Comparison of ENCODE assay signal across 1 cellular context in the genomic region with DNA sequence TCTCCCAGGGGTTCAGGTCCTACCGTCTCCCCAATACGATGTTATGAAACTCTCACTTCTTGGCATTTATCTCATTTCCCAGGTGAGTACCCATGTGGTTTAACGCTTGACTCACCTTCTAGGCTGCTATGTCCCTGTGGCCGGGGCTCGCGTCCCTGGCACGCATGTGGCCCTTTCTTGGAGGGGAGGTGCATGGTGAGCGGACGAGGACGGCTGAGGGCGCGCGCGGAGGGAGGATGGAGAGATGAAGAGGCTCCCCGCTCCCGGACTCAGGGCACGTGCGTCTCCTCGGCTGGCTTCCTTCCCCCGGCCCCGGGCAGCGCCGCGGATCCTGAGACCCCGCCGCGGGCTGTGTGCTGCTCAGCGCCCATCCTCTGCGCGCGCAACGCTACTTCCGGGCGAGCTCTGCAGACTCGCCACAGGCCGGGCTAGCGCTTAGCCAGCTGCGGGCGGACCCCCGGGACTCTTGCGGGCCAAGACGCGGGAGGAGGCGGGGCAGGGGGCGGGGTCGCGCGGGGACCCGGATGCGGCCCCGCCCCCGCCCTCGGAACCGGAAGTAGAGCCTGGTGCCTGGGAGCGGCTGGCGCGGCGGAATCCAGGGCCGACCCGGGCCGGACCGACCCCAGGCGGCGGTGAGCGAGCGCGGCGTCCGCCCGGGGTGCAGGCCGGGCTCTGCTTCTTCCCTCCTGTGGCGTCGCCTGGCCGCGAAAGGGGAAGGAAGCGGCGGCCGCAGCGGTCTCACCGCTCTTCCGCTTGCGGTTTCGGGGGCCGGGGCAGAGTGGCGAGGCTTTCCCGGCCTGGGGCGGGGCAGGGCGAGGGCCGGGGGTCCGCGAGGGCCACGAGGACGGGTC.
A peak's percentile ranks its signal among the peaks of the same experiment; 100 is the strongest.
TF ChIP-seq lines count a peak whose summit lies in the region.

A gene (plus strand): TSS at position 547 of the 851 bp plus-strand sequence. CDS start 8,769 bp downstream, outside the sequence.

TF ChIP-seq in GM12878, 131 proteins besides CTCF, POLR2A, EP300 and RAD21 (continued from another document):
- TF ChIP-seq, protein P1, sequence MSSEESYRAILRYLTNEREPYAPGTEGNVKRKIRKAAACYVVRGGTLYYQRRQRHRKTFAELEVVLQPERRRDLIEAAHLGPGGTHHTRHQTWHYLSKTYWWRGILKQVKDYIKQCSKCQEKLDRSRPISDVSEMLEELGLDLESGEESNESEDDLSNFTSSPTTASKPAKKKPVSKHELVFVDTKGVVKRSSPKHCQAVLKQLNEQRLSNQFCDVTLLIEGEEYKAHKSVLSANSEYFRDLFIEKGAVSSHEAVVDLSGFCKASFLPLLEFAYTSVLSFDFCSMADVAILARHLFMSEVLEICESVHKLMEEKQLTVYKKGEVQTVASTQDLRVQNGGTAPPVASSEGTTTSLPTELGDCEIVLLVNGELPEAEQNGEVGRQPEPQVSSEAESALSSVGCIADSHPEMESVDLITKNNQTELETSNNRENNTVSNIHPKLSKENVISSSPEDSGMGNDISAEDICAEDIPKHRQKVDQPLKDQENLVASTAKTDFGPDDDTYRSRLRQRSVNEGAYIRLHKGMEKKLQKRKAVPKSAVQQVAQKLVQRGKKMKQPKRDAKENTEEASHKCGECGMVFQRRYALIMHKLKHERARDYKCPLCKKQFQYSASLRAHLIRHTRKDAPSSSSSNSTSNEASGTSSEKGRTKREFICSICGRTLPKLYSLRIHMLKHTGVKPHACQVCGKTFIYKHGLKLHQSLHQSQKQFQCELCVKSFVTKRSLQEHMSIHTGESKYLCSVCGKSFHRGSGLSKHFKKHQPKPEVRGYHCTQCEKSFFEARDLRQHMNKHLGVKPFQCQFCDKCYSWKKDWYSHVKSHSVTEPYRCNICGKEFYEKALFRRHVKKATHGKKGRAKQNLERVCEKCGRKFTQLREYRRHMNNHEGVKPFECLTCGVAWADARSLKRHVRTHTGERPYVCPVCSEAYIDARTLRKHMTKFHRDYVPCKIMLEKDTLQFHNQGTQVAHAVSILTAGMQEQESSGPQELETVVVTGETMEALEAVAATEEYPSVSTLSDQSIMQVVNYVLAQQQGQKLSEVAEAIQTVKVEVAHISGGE (CRISPR knock-in tag; IDR thresholded peaks at IDR 0.05): no peak
- TF ChIP-seq POLR2AphosphoS5 (IDR thresholded peaks at IDR 0.05; ENCODE audit: low read length): no peak
- no peak for TF ChIP-seq SUPT20H (IDR thresholded peaks at IDR 0.05; ENCODE audit: borderline replicate concordance, control insufficient read depth, low read depth, low read length)
- no peak for TF ChIP-seq NFYA (IDR thresholded peaks at IDR 0.05; ENCODE audit: borderline replicate concordance, low read depth, low read length)
- peak; percentile 60 to 97; a peak in 2 of 4 replicates for TF ChIP-seq ETV6 (conservative IDR thresholded peaks at IDR 0.05 in 1 of 2, IDR thresholded peaks at IDR 0.05 in 1 of 2; ENCODE audit: borderline replicate concordance in 1 of 2, low read depth in 1 of 2)
- no peak for TF ChIP-seq KLF5 (IDR thresholded peaks at IDR 0.05; ENCODE audit: partially characterized antibody)
- 0 out of 2 replicates have a peak, but pooled peaks have one; percentile 7 for TF ChIP-seq CREM (IDR thresholded peaks at IDR 0.05; ENCODE audit: low read depth)
- TF ChIP-seq IKZF2 (IDR thresholded peaks at IDR 0.05): peak; percentile 43 to 53; a peak in 2 of 4 replicates
- peak; percentile 94 for TF ChIP-seq DPF2 (IDR thresholded peaks at IDR 0.05)
- TF ChIP-seq RFX5 (IDR thresholded peaks at IDR 0.05; ENCODE audit: low read depth, low read length): no peak
- TF ChIP-seq, protein P2, sequence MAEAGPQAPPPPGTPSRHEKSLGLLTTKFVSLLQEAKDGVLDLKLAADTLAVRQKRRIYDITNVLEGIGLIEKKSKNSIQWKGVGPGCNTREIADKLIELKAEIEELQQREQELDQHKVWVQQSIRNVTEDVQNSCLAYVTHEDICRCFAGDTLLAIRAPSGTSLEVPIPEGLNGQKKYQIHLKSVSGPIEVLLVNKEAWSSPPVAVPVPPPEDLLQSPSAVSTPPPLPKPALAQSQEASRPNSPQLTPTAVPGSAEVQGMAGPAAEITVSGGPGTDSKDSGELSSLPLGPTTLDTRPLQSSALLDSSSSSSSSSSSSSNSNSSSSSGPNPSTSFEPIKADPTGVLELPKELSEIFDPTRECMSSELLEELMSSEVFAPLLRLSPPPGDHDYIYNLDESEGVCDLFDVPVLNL (IDR thresholded peaks at IDR 0.05; ENCODE audit: low read depth, low read length): no peak
- TF ChIP-seq, protein P3, sequence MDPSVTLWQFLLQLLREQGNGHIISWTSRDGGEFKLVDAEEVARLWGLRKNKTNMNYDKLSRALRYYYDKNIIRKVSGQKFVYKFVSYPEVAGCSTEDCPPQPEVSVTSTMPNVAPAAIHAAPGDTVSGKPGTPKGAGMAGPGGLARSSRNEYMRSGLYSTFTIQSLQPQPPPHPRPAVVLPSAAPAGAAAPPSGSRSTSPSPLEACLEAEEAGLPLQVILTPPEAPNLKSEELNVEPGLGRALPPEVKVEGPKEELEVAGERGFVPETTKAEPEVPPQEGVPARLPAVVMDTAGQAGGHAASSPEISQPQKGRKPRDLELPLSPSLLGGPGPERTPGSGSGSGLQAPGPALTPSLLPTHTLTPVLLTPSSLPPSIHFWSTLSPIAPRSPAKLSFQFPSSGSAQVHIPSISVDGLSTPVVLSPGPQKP (IDR thresholded peaks at IDR 0.05; ENCODE audit: low read depth, low read length): peak; percentile 76
- TF ChIP-seq ZNF622 (IDR thresholded peaks at IDR 0.05): no peak
- TF ChIP-seq STAT3 (IDR thresholded peaks at IDR 0.05; ENCODE audit: low read depth, low read length): no peak
- TF ChIP-seq SUZ12 (IDR thresholded peaks at IDR 0.05; ENCODE audit: unreplicated experiment): no peak
- TF ChIP-seq NRF1 (conservative IDR thresholded peaks at IDR 0.05; ENCODE audit: low read depth, low read length): no peak
- TF ChIP-seq, protein P4, sequence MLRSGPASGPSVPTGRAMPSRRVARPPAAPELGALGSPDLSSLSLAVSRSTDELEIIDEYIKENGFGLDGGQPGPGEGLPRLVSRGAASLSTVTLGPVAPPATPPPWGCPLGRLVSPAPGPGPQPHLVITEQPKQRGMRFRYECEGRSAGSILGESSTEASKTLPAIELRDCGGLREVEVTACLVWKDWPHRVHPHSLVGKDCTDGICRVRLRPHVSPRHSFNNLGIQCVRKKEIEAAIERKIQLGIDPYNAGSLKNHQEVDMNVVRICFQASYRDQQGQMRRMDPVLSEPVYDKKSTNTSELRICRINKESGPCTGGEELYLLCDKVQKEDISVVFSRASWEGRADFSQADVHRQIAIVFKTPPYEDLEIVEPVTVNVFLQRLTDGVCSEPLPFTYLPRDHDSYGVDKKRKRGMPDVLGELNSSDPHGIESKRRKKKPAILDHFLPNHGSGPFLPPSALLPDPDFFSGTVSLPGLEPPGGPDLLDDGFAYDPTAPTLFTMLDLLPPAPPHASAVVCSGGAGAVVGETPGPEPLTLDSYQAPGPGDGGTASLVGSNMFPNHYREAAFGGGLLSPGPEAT (IDR thresholded peaks at IDR 0.05; ENCODE audit: low read depth): no peak
- TF ChIP-seq SMAD1 (IDR thresholded peaks at IDR 0.05; ENCODE audit: low read depth, partially characterized antibody): no peak
- peak; percentile 52 for TF ChIP-seq MEF2B (IDR thresholded peaks at IDR 0.05; ENCODE audit: partially characterized antibody, poor library complexity, severe bottlenecking)
- no peak for TF ChIP-seq JUNB (IDR thresholded peaks at IDR 0.05)
- no peak for TF ChIP-seq RBBP5 (conservative IDR thresholded peaks at IDR 0.05)
- peak; percentile 75 for TF ChIP-seq NR2C1 (IDR thresholded peaks at IDR 0.05)
- TF ChIP-seq BCL11A (IDR thresholded peaks at IDR 0.05; ENCODE audit: low read depth, low read length): 0 out of 2 replicates have a peak, but pooled peaks have one; percentile 6
- no peak for TF ChIP-seq SREBF2 (IDR thresholded peaks at IDR 0.05; ENCODE audit: low read length)
- no peak for TF ChIP-seq ASH2L (IDR thresholded peaks at IDR 0.05; ENCODE audit: borderline replicate concordance, low read depth)
- TF ChIP-seq, protein P5, sequence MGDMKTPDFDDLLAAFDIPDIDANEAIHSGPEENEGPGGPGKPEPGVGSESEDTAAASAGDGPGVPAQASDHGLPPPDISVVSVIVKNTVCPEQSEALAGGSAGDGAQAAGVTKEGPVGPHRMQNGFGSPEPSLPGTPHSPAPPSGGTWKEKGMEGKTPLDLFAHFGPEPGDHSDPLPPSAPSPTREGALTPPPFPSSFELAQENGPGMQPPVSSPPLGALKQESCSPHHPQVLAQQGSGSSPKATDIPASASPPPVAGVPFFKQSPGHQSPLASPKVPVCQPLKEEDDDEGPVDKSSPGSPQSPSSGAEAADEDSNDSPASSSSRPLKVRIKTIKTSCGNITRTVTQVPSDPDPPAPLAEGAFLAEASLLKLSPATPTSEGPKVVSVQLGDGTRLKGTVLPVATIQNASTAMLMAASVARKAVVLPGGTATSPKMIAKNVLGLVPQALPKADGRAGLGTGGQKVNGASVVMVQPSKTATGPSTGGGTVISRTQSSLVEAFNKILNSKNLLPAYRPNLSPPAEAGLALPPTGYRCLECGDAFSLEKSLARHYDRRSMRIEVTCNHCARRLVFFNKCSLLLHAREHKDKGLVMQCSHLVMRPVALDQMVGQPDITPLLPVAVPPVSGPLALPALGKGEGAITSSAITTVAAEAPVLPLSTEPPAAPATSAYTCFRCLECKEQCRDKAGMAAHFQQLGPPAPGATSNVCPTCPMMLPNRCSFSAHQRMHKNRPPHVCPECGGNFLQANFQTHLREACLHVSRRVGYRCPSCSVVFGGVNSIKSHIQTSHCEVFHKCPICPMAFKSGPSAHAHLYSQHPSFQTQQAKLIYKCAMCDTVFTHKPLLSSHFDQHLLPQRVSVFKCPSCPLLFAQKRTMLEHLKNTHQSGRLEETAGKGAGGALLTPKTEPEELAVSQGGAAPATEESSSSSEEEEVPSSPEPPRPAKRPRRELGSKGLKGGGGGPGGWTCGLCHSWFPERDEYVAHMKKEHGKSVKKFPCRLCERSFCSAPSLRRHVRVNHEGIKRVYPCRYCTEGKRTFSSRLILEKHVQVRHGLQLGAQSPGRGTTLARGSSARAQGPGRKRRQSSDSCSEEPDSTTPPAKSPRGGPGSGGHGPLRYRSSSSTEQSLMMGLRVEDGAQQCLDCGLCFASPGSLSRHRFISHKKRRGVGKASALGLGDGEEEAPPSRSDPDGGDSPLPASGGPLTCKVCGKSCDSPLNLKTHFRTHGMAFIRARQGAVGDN (IDR thresholded peaks at IDR 0.05): peak; percentile 53; the same call in 1 of the 2 replicates
- TF ChIP-seq, protein P6, sequence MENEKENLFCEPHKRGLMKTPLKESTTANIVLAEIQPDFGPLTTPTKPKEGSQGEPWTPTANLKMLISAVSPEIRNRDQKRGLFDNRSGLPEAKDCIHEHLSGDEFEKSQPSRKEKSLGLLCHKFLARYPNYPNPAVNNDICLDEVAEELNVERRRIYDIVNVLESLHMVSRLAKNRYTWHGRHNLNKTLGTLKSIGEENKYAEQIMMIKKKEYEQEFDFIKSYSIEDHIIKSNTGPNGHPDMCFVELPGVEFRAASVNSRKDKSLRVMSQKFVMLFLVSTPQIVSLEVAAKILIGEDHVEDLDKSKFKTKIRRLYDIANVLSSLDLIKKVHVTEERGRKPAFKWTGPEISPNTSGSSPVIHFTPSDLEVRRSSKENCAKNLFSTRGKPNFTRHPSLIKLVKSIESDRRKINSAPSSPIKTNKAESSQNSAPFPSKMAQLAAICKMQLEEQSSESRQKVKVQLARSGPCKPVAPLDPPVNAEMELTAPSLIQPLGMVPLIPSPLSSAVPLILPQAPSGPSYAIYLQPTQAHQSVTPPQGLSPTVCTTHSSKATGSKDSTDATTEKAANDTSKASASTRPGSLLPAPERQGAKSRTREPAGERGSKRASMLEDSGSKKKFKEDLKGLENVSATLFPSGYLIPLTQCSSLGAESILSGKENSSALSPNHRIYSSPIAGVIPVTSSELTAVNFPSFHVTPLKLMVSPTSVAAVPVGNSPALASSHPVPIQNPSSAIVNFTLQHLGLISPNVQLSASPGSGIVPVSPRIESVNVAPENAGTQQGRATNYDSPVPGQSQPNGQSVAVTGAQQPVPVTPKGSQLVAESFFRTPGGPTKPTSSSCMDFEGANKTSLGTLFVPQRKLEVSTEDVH (IDR thresholded peaks at IDR 0.05; ENCODE audit: low read depth, partially characterized antibody): no peak
- no peak for TF ChIP-seq ZBED1 (IDR thresholded peaks at IDR 0.05; ENCODE audit: borderline replicate concordance)
- TF ChIP-seq ESRRA (IDR thresholded peaks at IDR 0.05; ENCODE audit: low read length): no peak
- TF ChIP-seq JUND (IDR thresholded peaks at IDR 0.05; ENCODE audit: low read depth, low read length): no peak
- no peak for TF ChIP-seq CEBPB (IDR thresholded peaks at IDR 0.05; ENCODE audit: borderline replicate concordance in 1 of 2, low read depth in 2 of 2, low read length in 2 of 2)
- TF ChIP-seq PAX8 (IDR thresholded peaks at IDR 0.05): no peak
- TF ChIP-seq TCF12 (IDR thresholded peaks at IDR 0.05; ENCODE audit: low read depth, low read length): 0 out of 2 replicates have a peak, but pooled peaks have one; percentile 19
- peak; percentile 71 to 96; a peak in 3 of 4 replicates for TF ChIP-seq BHLHE40 (IDR thresholded peaks at IDR 0.05; ENCODE audit: borderline replicate concordance in 1 of 2, low read depth in 2 of 2, low read length in 1 of 2)
